Comparison of ENCODE assay signal across 9 cellular contexts in the genomic region with DNA sequence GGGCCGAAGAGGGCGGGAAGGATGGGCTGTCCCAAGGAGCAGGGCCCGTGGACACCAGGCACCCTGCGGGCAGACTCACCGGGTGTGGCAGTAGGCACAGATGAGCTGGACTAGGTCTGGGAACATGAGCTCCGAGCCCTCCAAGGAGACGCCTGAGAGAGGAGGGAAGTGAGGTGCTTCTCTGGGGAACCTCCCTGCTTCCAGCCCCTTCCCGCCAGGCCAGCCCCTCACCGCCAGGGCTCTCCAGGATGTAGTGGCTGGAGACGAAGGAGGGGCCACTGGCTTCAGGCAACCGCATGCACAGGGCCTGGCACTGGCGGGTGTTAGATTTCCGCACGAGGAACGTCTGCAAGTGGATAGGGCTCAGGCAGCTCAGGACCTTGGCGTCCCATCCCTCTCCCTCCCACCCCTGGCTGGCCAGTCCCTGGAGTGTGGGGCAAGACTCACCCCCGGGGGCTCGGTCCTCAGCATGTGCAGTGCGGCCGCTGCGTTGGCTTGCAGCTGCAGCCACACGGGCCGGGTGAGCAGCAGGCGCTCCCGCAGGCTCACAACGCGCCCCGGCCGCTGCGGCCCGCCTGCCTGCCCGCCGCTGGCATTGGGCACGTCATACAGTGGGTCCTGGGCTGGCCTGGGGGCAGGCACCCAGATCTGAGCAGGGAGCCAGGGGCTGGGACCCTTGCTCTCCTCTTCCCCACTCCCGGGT. TPM values are rescaled to one million over a fixed set of nuclear protein-coding genes. Genes with fewer than 3 reads are reported as not detected.
DNase-seq lines count a peak whose midpoint lies in the region; ATAC-seq, FAIRE-seq and TF ChIP-seq lines count a peak whose summit lies in the region.
"Had no signal": no experiment of that assay in that cellular context is flagged by ENCODE, and none has a peak within 500 bp of the region (broad histone marks: within the 10 kb centered on the region; RNA-seq: fewer than 3 reads in every experiment).

No MANE protein-coding gene starts in this region.

- H3K9me3 ChIP-seq in CD4-positive, alpha-beta memory T cell (ENCODE audit: control insufficient read depth in 1 of 2, low read length in 2 of 2): no peaks in the 10 kb centered on the region
- H3K9me3 ChIP-seq in mammary epithelial cell (replicated peaks; ENCODE audit: insufficient read depth, low read length): no peaks in the 10 kb centered on the region
- no peaks in the 10 kb centered on the region for H3K9me3 ChIP-seq in kidney (ENCODE audit: control insufficient read depth in 1 of 2, low read length in 2 of 2)
- no peaks in the 10 kb centered on the region for H3K9me3 ChIP-seq in stomach

- H3K9ac ChIP-seq in mammary epithelial cell (ENCODE audit: insufficient read depth, low read length) (peak overlapping the region; percentile 87), kidney (ENCODE audit: low read length in 2 of 2) (peak overlapping the region; percentile 39 to 58)

- FAIRE-seq in kidney (lab: Jason Lieb, UNC) (no peak), frontal cortex (lab: Jason Lieb, UNC) (no peak)

- no peak for TF ChIP-seq POLR2A in stomach (IDR thresholded peaks at IDR 0.05)

- CTCF ChIA-PET in CD4-positive, alpha-beta memory T cell (lab: Charles Lee; ENCODE audit: partially characterized antibody): interaction anchor here (1.3 to 8.6 kb wide), 3 partner anchors 9 to 51 kb away, joined by 3 to 110 read pairs (median 10); partner anchors contain the start of gene BRMS1
- CTCF ChIA-PET in mammary epithelial cell (lab: Charles Lee; ENCODE audit: low non-redundant PET): interaction anchor here (0.6 to 1.1 kb wide), 2 partner anchors 23 to 1011 kb away, joined by 4 to 7 read pairs; no protein-coding TSS in a partner anchor

- TF ChIP-seq CTCF in mammary epithelial cell (conservative IDR thresholded peaks at IDR 0.05 in 1 of 2, IDR thresholded peaks at IDR 0.05 in 1 of 2; ENCODE audit: extremely low read depth in 1 of 2, insufficient read depth in 1 of 2, low read depth in 1 of 2, low read length in 2 of 2): no peak
- TF ChIP-seq CTCF in kidney (IDR thresholded peaks at IDR 0.05; ENCODE audit: borderline replicate concordance, extremely low read depth, insufficient read depth): no peak
- no peak for TF ChIP-seq CTCF in stomach (IDR thresholded peaks at IDR 0.05)

- peaks cover 8 to 27% (median 16%) of the 10 kb centered on the region in 4 donors for H3K4me1 Mint-ChIP-seq in CD4-positive, alpha-beta memory T cell

- no peaks in the 10 kb centered on the region for H3K27me3 ChIP-seq in CD4-positive, alpha-beta memory T cell (ENCODE audit: insufficient read depth, low read length)
- H3K27me3 ChIP-seq in mammary epithelial cell (ENCODE audit: insufficient read depth, low read length): no peaks in the 10 kb centered on the region
- no peaks in the 10 kb centered on the region for H3K27me3 ChIP-seq in stomach

- peaks cover 0 to 2% (median 0%) of the 10 kb centered on the region in 8 donors for H3K9me3 Mint-ChIP-seq in CD4-positive, alpha-beta memory T cell

- dilution Hi-C loops in mammary epithelial cell (cut with HindIII; ENCODE audit: low sequenced_read_pairs): loop anchor here (5.0 kb wide), 2 partner anchors 52 to 92 kb away; no protein-coding TSS in a partner anchor

- H3K27ac ChIP-seq in CD4-positive, alpha-beta memory T cell (ENCODE audit: low read depth, low read length): peak overlapping the region; percentile 29
- H3K27ac ChIP-seq in mammary epithelial cell (ENCODE audit: insufficient read depth, low read depth, low read length) (peak overlapping the region; percentile 87), kidney (ENCODE audit: low read depth in 2 of 2, low read length in 2 of 2) (peak overlapping the region in 1 of 2 donors; percentile 80), stomach (peak overlapping the region; percentile 78 to 88 (median 85))

- no peaks in the 10 kb centered on the region for H4K20me1 ChIP-seq in mammary epithelial cell (ENCODE audit: insufficient read depth, low read length)

- peaks cover 23% of the 10 kb centered on the region for H3K36me3 ChIP-seq in CD4-positive, alpha-beta memory T cell (ENCODE audit: insufficient read depth, low read length)
- peaks cover 18% of the 10 kb centered on the region for H3K36me3 ChIP-seq in mammary epithelial cell (ENCODE audit: insufficient read depth, low read length)
- peaks cover 8 to 9% of the 10 kb centered on the region in 2 donors for H3K36me3 ChIP-seq in kidney (ENCODE audit: control insufficient read depth in 1 of 2, insufficient read depth in 2 of 2, low read length in 2 of 2)
- H3K36me3 ChIP-seq in stomach: peaks cover 33 to 72% (median 66%) of the 10 kb centered on the region in 4 donors

- no peaks in the 10 kb centered on the region for H3K27me3 Mint-ChIP-seq in CD4-positive, alpha-beta memory T cell

- no peak for TF ChIP-seq EP300 in stomach (IDR thresholded peaks at IDR 0.05)

- H2AFZ ChIP-seq in mammary epithelial cell (ENCODE audit: low read depth, low read length): peak overlapping the region; percentile 11

- no peak for ATAC-seq in HG02884 (IDR thresholded peaks at IDR 0.05; ENCODE audit: unreplicated experiment)
- no peak for ATAC-seq in GM18907 (IDR thresholded peaks at IDR 0.05; ENCODE audit: unreplicated experiment)

- no peak for DNase-seq in CD4-positive, alpha-beta memory T cell
- DNase-seq in M059J (ENCODE audit: low read depth): peak; percentile 82
- DNase-seq in mammary epithelial cell: peak; percentile 50
- peak; percentile 82 for DNase-seq in kidney
- DNase-seq in stomach: no peak
- no peak for DNase-seq in frontal cortex (ENCODE audit: low spot score in 2 of 2)

- H3K4me1 ChIP-seq in CD4-positive, alpha-beta memory T cell (ENCODE audit: insufficient read depth, low read length): peaks cover 18% of the 10 kb centered on the region
- peaks cover 52% of the 10 kb centered on the region for H3K4me1 ChIP-seq in mammary epithelial cell (ENCODE audit: insufficient read depth, low read length)
- peaks cover 0 to 8% of the 10 kb centered on the region in 2 donors for H3K4me1 ChIP-seq in kidney (ENCODE audit: control insufficient read depth in 1 of 2, insufficient read depth in 1 of 2, low read depth in 1 of 2, low read length in 2 of 2)
- H3K4me1 ChIP-seq in stomach: peaks cover 23 to 41% (median 34%) of the 10 kb centered on the region in 4 donors

- POLR2A ChIA-PET in CD4-positive, alpha-beta memory T cell (lab: Charles Lee; ENCODE audit: partially characterized antibody): interaction anchor here (2.2 to 2.8 kb wide), 2 partner anchors 9 to 24 kb away, joined by 9 to 15 read pairs; partner anchors contain the start of gene BRMS1

- H3K4me3 Mint-ChIP-seq in CD4-positive, alpha-beta memory T cell: peak overlapping the region; percentile 80 to 90 (median 84)

- intact Hi-C loops in CD4-positive, alpha-beta memory T cell (cut with micrococcal nuclease): no loop called here
- intact Hi-C loops in mammary epithelial cell (cut with micrococcal nuclease) (loop anchor here (1.0 to 5.0 kb wide), 3 partner anchors 7 to 147 kb away; partner anchors contain the start of gene DPP3), kidney (cut with DNase I) (no loop called here), stomach (cut with DNase I; ENCODE audit: low total_unique reads) (no loop called here)

- peaks cover 8 to 24% of the 10 kb centered on the region in 2 donors for H3K36me3 Mint-ChIP-seq in CD4-positive, alpha-beta memory T cell

- in situ Hi-C loops in mammary epithelial cell (cut with MboI; ENCODE audit: low sequenced_read_pairs in 2 of 2): no loop called here

- peak overlapping the region; percentile 96 for H3K4me2 ChIP-seq in mammary epithelial cell (ENCODE audit: insufficient read depth, low read depth, low read length)

- BruUV-seq in mammary epithelial cell (replicated peaks; lab: Mats Ljungman, UMichigan): TSS peak; percentile 37

- 0% methylated on average over 17 of the region's 35 CpGs for WGBS in mammary epithelial cell (ENCODE audit: low coverage, missing lambda C conversion rate)
- WGBS in stomach, 5 donors: 9 to 40% (median 13%) methylated on average over 4 to 35 of the region's 35 CpGs

- H3K79me2 ChIP-seq in mammary epithelial cell (ENCODE audit: insufficient read depth, low read length): peaks cover 39% of the 10 kb centered on the region

- peak overlapping the region in 1 of 2 donors; percentile 41 for H3K4me3 ChIP-seq in CD4-positive, alpha-beta memory T cell (ENCODE audit: low read length in 2 of 2)
- H3K4me3 ChIP-seq in mammary epithelial cell (replicated peaks in 1 of 3; ENCODE audit: insufficient read depth in 1 of 3, low read depth in 2 of 3, low read length in 3 of 3) (peak overlapping the region; percentile 40 to 78 (median 70)), kidney (ENCODE audit: low read length in 2 of 2) (peak overlapping the region; percentile 48 to 61), stomach (peak overlapping the region; percentile 46 to 73 (median 62))

- peak overlapping the region in 4 of 7 donors; percentile 10 to 68 (median 56) for H3K27ac Mint-ChIP-seq in CD4-positive, alpha-beta memory T cell

RNA-seq across cellular contexts. Expression of gene RIN1, which starts 0.6 kb away (rescaled TPM):
- total RNA-seq in CD4-positive, alpha-beta memory T cell: 10 to 100 TPM in 1 of 2 experiments, 1 to 10 TPM in 1; 5.8 to 10.1 TPM
- 1 to 10 TPM; 2.1 to 4.9 TPM for polyA plus RNA-seq in CD4-positive, alpha-beta memory T cell
- total RNA-seq in M059J (2014; rRNA removed; shearing (Covaris generic)): 13.5 and 19.6 TPM in 2 replicates
- total RNA-seq in mammary epithelial cell (10 to 100 TPM; 28.5 to 75.6 TPM), kidney (9.2 TPM), stomach (10 to 100 TPM in 2 of 5 donors, 1 to 10 TPM in 2, under 1 TPM in 1; 0.58 to 26.4 (median 7.1) TPM), frontal cortex (0.82 TPM)
- polyA plus RNA-seq in mammary epithelial cell (22.4 TPM), kidney (ENCODE audit: insufficient read depth, low read depth, low replicate concordance) (2.3 TPM), stomach (10 to 100 TPM in 2 of 3 donors, 1 to 10 TPM in 1; 7.8 to 17.3 (median 10.7) TPM)
- polyA minus RNA-seq in mammary epithelial cell: 25.0 TPM

RNA-seq across cellular contexts. Expression of gene BRMS1, which starts 9.2 kb away (rescaled TPM):
- 10 to 100 TPM; 49.8 to 50.8 TPM for total RNA-seq in CD4-positive, alpha-beta memory T cell
- polyA plus RNA-seq in CD4-positive, alpha-beta memory T cell: 10 to 100 TPM; 70.3 to 78.7 TPM
- total RNA-seq in M059J (2014; rRNA removed; shearing (Covaris generic)): 80.9 and 93.6 TPM in 2 replicates
- 10 to 100 TPM; 56.3 to 69.4 TPM for total RNA-seq in mammary epithelial cell
- polyA plus RNA-seq in mammary epithelial cell: 75.0 TPM
- polyA minus RNA-seq in mammary epithelial cell: 32.9 TPM
- 32.8 TPM for total RNA-seq in kidney
- 69.7 TPM for polyA plus RNA-seq in kidney (ENCODE audit: insufficient read depth, low read depth, low replicate concordance)
- 100 to 1,000 TPM in 1 of 5 donors, 10 to 100 TPM in 4; 14.6 to 105 (median 37.4) TPM for total RNA-seq in stomach
- polyA plus RNA-seq in stomach: 10 to 100 TPM; 60.1 to 68.7 (median 64.2) TPM
- 19.2 TPM for total RNA-seq in frontal cortex

RNA-seq across cellular contexts. Expression of gene B4GAT1, which starts 11.7 kb away (rescaled TPM):
- 1 to 10 TPM; 9.7 to 9.8 TPM for total RNA-seq in CD4-positive, alpha-beta memory T cell
- 10 to 100 TPM; 12.2 to 12.7 TPM for polyA plus RNA-seq in CD4-positive, alpha-beta memory T cell
- total RNA-seq in M059J (2014; rRNA removed; shearing (Covaris generic)): 33.0 and 40.3 TPM in 2 replicates
- total RNA-seq in mammary epithelial cell (10 to 100 TPM; 10.1 to 15.5 TPM), kidney (21.7 TPM), stomach (10 to 100 TPM in 4 of 5 donors, 1 to 10 TPM in 1; 3.5 to 22.3 (median 18.4) TPM), frontal cortex (83.2 TPM)
- polyA plus RNA-seq in mammary epithelial cell (11.0 TPM), kidney (ENCODE audit: insufficient read depth, low read depth, low replicate concordance) (59.9 TPM), stomach (10 to 100 TPM; 10.8 to 17.3 (median 11.3) TPM)
- polyA minus RNA-seq in mammary epithelial cell: 3.0 TPM

RNA-seq across cellular contexts. Expression of gene CD248, which starts 18.8 kb away (rescaled TPM):
- total RNA-seq in CD4-positive, alpha-beta memory T cell: under 1 TPM in 1 of 2 experiments, not detected in 1; 0.12 TPM
- polyA plus RNA-seq in CD4-positive, alpha-beta memory T cell: under 1 TPM in 1 of 2 donors, not detected in 1; 0.18 TPM
- total RNA-seq in M059J (2014; rRNA removed; shearing (Covaris generic)): not detected in 2 replicates
- under 1 TPM in 1 of 2 donors, not detected in 1; 0.67 TPM for total RNA-seq in mammary epithelial cell
- polyA plus RNA-seq in mammary epithelial cell: not detected
- polyA minus RNA-seq in mammary epithelial cell: not detected
- total RNA-seq in kidney: 22.9 TPM
- 14.8 TPM for polyA plus RNA-seq in kidney (ENCODE audit: insufficient read depth, low read depth, low replicate concordance)
- total RNA-seq in stomach: 10 to 100 TPM in 2 of 5 donors, 1 to 10 TPM in 2, under 1 TPM in 1; 0.58 to 66.9 (median 6.8) TPM
- polyA plus RNA-seq in stomach: 1 to 10 TPM; 2.3 to 5.6 (median 4.6) TPM
- 1.2 TPM for total RNA-seq in frontal cortex
- total RNA-seq: renal cortical epithelial cell had no signal

RNA-seq across cellular contexts. Expression of gene SLC29A2, which starts 35.9 kb away (rescaled TPM):
- total RNA-seq in CD4-positive, alpha-beta memory T cell: 10 to 100 TPM; 15.0 to 15.5 TPM
- 1 to 10 TPM in 1 of 2 donors, under 1 TPM in 1; 0.87 to 3.1 TPM for polyA plus RNA-seq in CD4-positive, alpha-beta memory T cell
- total RNA-seq in M059J (2014; rRNA removed; shearing (Covaris generic)): 1.6 and 6.1 TPM in 2 replicates
- total RNA-seq in mammary epithelial cell: 1 to 10 TPM; 3.2 to 5.9 TPM
- 5.2 TPM for polyA plus RNA-seq in mammary epithelial cell
- 4.5 TPM for polyA minus RNA-seq in mammary epithelial cell
- total RNA-seq in kidney: 10.4 TPM
- polyA plus RNA-seq in kidney (ENCODE audit: insufficient read depth, low read depth, low replicate concordance): 17.5 TPM
- total RNA-seq in stomach: 10 to 100 TPM in 1 of 5 donors, 1 to 10 TPM in 4; 3.9 to 14.3 (median 7.0) TPM
- 10 to 100 TPM in 1 of 3 donors, 1 to 10 TPM in 2; 2.0 to 10.1 (median 5.8) TPM for polyA plus RNA-seq in stomach
- 1.6 TPM for total RNA-seq in frontal cortex

Comparison
In these comparisons a context has a peak if more than half of its experiments do, and no peak if none do; other contexts are left out.
1. DNase-seq: peak in M059J (single experiment), mammary epithelial cell (single experiment) and kidney (single experiment); none in CD4-positive, alpha-beta memory T cell (0 of 5), stomach (single experiment) and frontal cortex (0 of 2).